ENCODE assay signal across 16 cellular contexts in genomic region chr6:39998126-39998525, GRCh38.
DNase-seq lines count a peak whose midpoint lies in the region; ATAC-seq, FAIRE-seq and TF ChIP-seq lines count a peak whose summit lies in the region.
"Had no signal": no experiment of that assay in that cellular context is flagged by ENCODE, and none has a peak within 500 bp of the region (broad histone marks: within the 10 kb centered on the region; RNA-seq: fewer than 3 reads in every experiment).

No MANE protein-coding gene starts in this region.

- 85% methylated on average over 4 of the region's 4 CpGs for WGBS in esophagus muscularis mucosa
- WGBS in right cardiac atrium = 85% methylated on average over 4 of the region's 4 CpGs

- no peaks in the 10 kb centered on the region for H3K36me3 ChIP-seq in bronchial epithelial cell (ENCODE audit: control insufficient read depth, insufficient read depth, low read length)
- H3K36me3 ChIP-seq in esophagus muscularis mucosa = no peaks in the 10 kb centered on the region
- H3K36me3 ChIP-seq: BLaER1 treated with 17β-estradiol and CSF1 and Interleukin-3, amounts not matched to agents 10 nM and 100 nM had no signal

- no peak overlapping the region for H3K27ac ChIP-seq in esophagus muscularis mucosa (replicated peaks in 1 of 4)
- no peak overlapping the region for H3K27ac ChIP-seq in right cardiac atrium (ENCODE audit: low read length)
- H3K27ac ChIP-seq: BLaER1 treated with 17β-estradiol and CSF1 and Interleukin-3, amounts not matched to agents 10 nM and 100 nM; GM23248 had no signal

- DNase-seq in DMS53 (lab: John Stamatoyannopoulos, UW) (peak; percentile 64), NCI-H2029 treated with DMSO at 0.1 percent for 48 hours (lab: John Stamatoyannopoulos, UW) (peak; percentile 29), bronchial epithelial cell (ENCODE audit: low read depth) (peak; percentile 23), esophagus muscularis mucosa (ENCODE audit: extremely low spot score) (peak; percentile 19), right cardiac atrium (no peak)
- no peak for DNase-seq in activated CD4-positive, CD25-positive, alpha-beta regulatory T cell (lab: John Stamatoyannopoulos, UW)
- DNase-seq: ACHN; CD4-positive, CD25-positive, alpha-beta regulatory T cell; GM23248 had no signal

- TF ChIP-seq POLR2A in esophagus muscularis mucosa (IDR thresholded peaks at IDR 0.05; ENCODE audit: low read depth) = no peak

- ATAC-seq in GM19452 (IDR thresholded peaks at IDR 0.05; ENCODE audit: unreplicated experiment) (no peak), right cardiac atrium (no peak)
- ATAC-seq: GM12878, HCT116, HepG2 had no signal

- H3K27me3 ChIP-seq in bronchial epithelial cell (ENCODE audit: control insufficient read depth, insufficient read depth, low read length) (no peaks in the 10 kb centered on the region), esophagus muscularis mucosa (no peaks in the 10 kb centered on the region), right cardiac atrium (ENCODE audit: control insufficient read depth, insufficient read depth) (no peaks in the 10 kb centered on the region)
- H3K27me3 ChIP-seq: BLaER1 treated with 17β-estradiol and CSF1 and Interleukin-3, amounts not matched to agents 10 nM and 100 nM had no signal

- TF ChIP-seq CTCF in bronchial epithelial cell (IDR thresholded peaks at IDR 0.05; ENCODE audit: insufficient read depth, low read length, severe bottlenecking) (no peak), esophagus muscularis mucosa (IDR thresholded peaks at IDR 0.05) (no peak)

- TF ChIP-seq EP300 in esophagus muscularis mucosa (IDR thresholded peaks at IDR 0.05) = no peak

- intact Hi-C loops in esophagus muscularis mucosa (cut with DNase I) = no loop called here
- intact Hi-C loops in right cardiac atrium (cut with DNase I) = no loop called here

- no peak for FAIRE-seq in bronchial epithelial cell (lab: Jason Lieb, UNC)
- FAIRE-seq: GM12878, H54, HepG2, HTR-8/SVneo had no signal

- H3K4me1 ChIP-seq in esophagus muscularis mucosa (peaks cover 0 to 12% (median 3%) of the 10 kb centered on the region in 4 donors), right cardiac atrium (ENCODE audit: control insufficient read depth, insufficient read depth, low read length) (no peaks in the 10 kb centered on the region)
- H3K4me1 ChIP-seq: BLaER1 treated with 17β-estradiol and CSF1 and Interleukin-3, amounts not matched to agents 10 nM and 100 nM had no signal

- H3K4me3 ChIP-seq in bronchial epithelial cell (ENCODE audit: low read depth, low read length) (no peak overlapping the region), esophagus muscularis mucosa (no peak overlapping the region), right cardiac atrium (ENCODE audit: low read length) (no peak overlapping the region)
- H3K4me3 ChIP-seq: BLaER1 treated with 17β-estradiol and CSF1 and Interleukin-3, amounts not matched to agents 10 nM and 100 nM; GM12878; GM23248 had no signal

- H3K9me3 ChIP-seq in esophagus muscularis mucosa (peaks cover 0 to 14% (median 8%) of the 10 kb centered on the region in 4 donors), right cardiac atrium (ENCODE audit: control insufficient read depth, low read length) (no peaks in the 10 kb centered on the region)

Comparison
In these comparisons a context has a peak if more than half of its experiments do, and no peak if none do; other contexts are left out.
1. DNase-seq: peak in DMS53 (single experiment), NCI-H2029 treated with DMSO at 0.1 percent for 48 hours (single experiment), bronchial epithelial cell (single experiment) and esophagus muscularis mucosa (single experiment); none in right cardiac atrium (0 of 3) and activated CD4-positive, CD25-positive, alpha-beta regulatory T cell (0 of 4).